ENCODE assay signal across 10 cellular contexts in genomic region chr12:47741340-47741703, GRCh38. TPM values are rescaled to one million over a fixed set of nuclear protein-coding genes. Genes with fewer than 3 reads are reported as not detected.
A peak's percentile ranks its signal among the peaks of the same experiment; 100 is the strongest.
DNase-seq lines count a peak whose midpoint lies in the region; ATAC-seq, FAIRE-seq and TF ChIP-seq lines count a peak whose summit lies in the region.
"Had no signal": no experiment of that assay in that cellular context is flagged by ENCODE, and none has a peak within 500 bp of the region (broad histone marks: within the 10 kb centered on the region; RNA-seq: fewer than 3 reads in every experiment).

No MANE protein-coding gene starts in this region.

- no peaks in the 10 kb centered on the region for H3K27me3 ChIP-seq in right lobe of liver
- peaks cover 7 to 43% of the 10 kb centered on the region in 2 experiments for H3K27me3 ChIP-seq in HepG2 (ENCODE audit: control insufficient read depth in 1 of 2, insufficient read depth in 2 of 2, low read length in 2 of 2)

- H3K79me2 ChIP-seq in HepG2 (ENCODE audit: insufficient read depth, low read length): no peaks in the 10 kb centered on the region

- ATAC-seq in right lobe of liver: peak in 1 of 4 donors; percentile 5
- no peak for ATAC-seq in HepG2
- ATAC-seq in Right ventricle myocardium inferior: no peak
- ATAC-seq in HG03354 (IDR thresholded peaks at IDR 0.05; ENCODE audit: poor library complexity, severe bottlenecking, unreplicated experiment): no peak

- TF ChIP-seq EP300 in HepG2 (IDR thresholded peaks at IDR 0.05; ENCODE audit: low read depth in 2 of 2, low read length in 2 of 2) (no peak), HepG2 (CRISPR knock-in tag; IDR thresholded peaks at IDR 0.05; ENCODE audit: borderline replicate concordance) (no peak)

- CTCF ChIA-PET in HepG2 (lab: Yijun Ruan, JAX; ENCODE audit: low intra/inter-chr PET ratio, low total read pairs): interaction anchor here (1.3 to 3.8 kb wide), 5 partner anchors 18 to 97 kb away, joined by 4 to 37 read pairs (median 16); partner anchors contain the start of gene RAPGEF3

- no peak for TF ChIP-seq RAD21 in HepG2 (CRISPR knock-in tag; IDR thresholded peaks at IDR 0.05)

- H3K9me3 ChIP-seq in right lobe of liver (no peaks in the 10 kb centered on the region), HepG2 (ENCODE audit: low read length) (no peaks in the 10 kb centered on the region)

- no peak overlapping the region for H3K9ac ChIP-seq in HepG2 (ENCODE audit: insufficient read depth, low read depth, low read length)

- no TSS peak for BruUV-seq in HepG2 (replicated peaks; lab: Mats Ljungman, UMichigan)

- H3K27ac ChIP-seq in right lobe of liver (no peak overlapping the region), HepG2 (ENCODE audit: extremely low read length, insufficient read depth, low read length) (no peak overlapping the region)
- H3K27ac ChIP-seq: C4-2B had no signal

- in situ Hi-C loops in HepG2 (cut with HindIII; ENCODE audit: extremely low pct_ligation_motif_present, low pct_unique_long_range_greater_than_20kb): loop anchor here (5.0 kb wide), 1 partner anchor 36 kb away; no protein-coding TSS in a partner anchor

- no peaks in the 10 kb centered on the region for H4K20me1 ChIP-seq in HepG2 (ENCODE audit: insufficient read depth, low read length)

- peaks cover 0 to 14% (median 8%) of the 10 kb centered on the region in 4 donors for H3K4me1 ChIP-seq in right lobe of liver
- H3K4me1 ChIP-seq in HepG2 (ENCODE audit: insufficient read depth, low read length): peaks cover 32% of the 10 kb centered on the region

- peak; percentile 63 to 74 (median 72) for DNase-seq in right lobe of liver
- no peak for DNase-seq in HepG2 (ENCODE audit: low spot score)
- DNase-seq in NCI-H748 (lab: John Stamatoyannopoulos, UW; ENCODE audit: unreplicated experiment): peak; percentile 93
- DNase-seq in activated T-cell treated with anti-CD3 and anti-CD28 coated beads for 24 hours (ENCODE audit: low read depth): peak; percentile 25
- peak; percentile 95 for DNase-seq in Right ventricle myocardium inferior (ENCODE audit: missing footprints)
- DNase-seq in stimulated activated CD4-positive, alpha-beta T cell treated with anti-CD3 and anti-CD28 coated beads, Interleukin-12 subunit alpha, Interleukin-12 subunit beta, amount 100 ng/mL, for 48 hours (ENCODE audit: low read depth in 2 of 3, low spot score in 1 of 3): peak in 2 of 3 donors; percentile 30 to 31
- no peak for DNase-seq in GM20000 (ENCODE audit: low spot score)

- no peak overlapping the region; the same call in 1 of the 2 replicates for H3K4me2 ChIP-seq in HepG2 (ENCODE audit: low read depth, low read length)

- intact Hi-C loops in right lobe of liver (cut with DNase I): loop anchor here in 1 of 2 donors (5.0 kb wide), 1 partner anchor 36 kb away; no protein-coding TSS in a partner anchor
- intact Hi-C loops in HepG2 (cut with micrococcal nuclease; ENCODE audit: unreplicated experiment): no loop called here
- intact Hi-C loops in Right ventricle myocardium inferior (cut with DNase I): no loop called here

- TF ChIP-seq POLR2A in right lobe of liver (IDR thresholded peaks at IDR 0.05) (no peak), HepG2 (IDR thresholded peaks at IDR 0.05; ENCODE audit: insufficient read depth in 1 of 2, low read depth in 2 of 2, low read length in 2 of 2) (no peak)

- TF ChIP-seq CTCF in right lobe of liver (IDR thresholded peaks at IDR 0.05) (no peak), HepG2 (CRISPR knock-in tag; IDR thresholded peaks at IDR 0.05) (no peak), GM20000 (IDR thresholded peaks at IDR 0.05; ENCODE audit: extremely low read depth, missing control alignments) (no peak)

- H3K36me3 ChIP-seq in right lobe of liver: no peaks in the 10 kb centered on the region
- no peaks in the 10 kb centered on the region for H3K36me3 ChIP-seq in HepG2 (replicated peaks in 1 of 2; ENCODE audit: control insufficient read depth in 1 of 2, insufficient read depth in 2 of 2, low read length in 2 of 2)

- WGBS in right lobe of liver (ENCODE audit: insufficient coverage, low coverage, low lambda C conversion rate, missing lambda C conversion rate): 9% methylated on average over 3 of the region's 4 CpGs
- WGBS in HepG2 (ENCODE audit: low lambda C conversion rate): 4% methylated on average over 3 of the region's 4 CpGs

- POLR2A ChIA-PET in HepG2 (lab: Yijun Ruan, JAX): no interaction called here

- FAIRE-seq in HepG2 (lab: Jason Lieb, UNC): no peak

- H2AFZ ChIP-seq in HepG2 (ENCODE audit: low read length): no peak overlapping the region

- H3K4me3 ChIP-seq in right lobe of liver (no peak overlapping the region), HepG2 (replicated peaks in 1 of 3; ENCODE audit: insufficient read depth in 1 of 3, low read depth in 2 of 3, low read length in 3 of 3) (no peak overlapping the region)

RNA-seq across cellular contexts. Expression of gene ENDOU, which starts 16.0 kb away (rescaled TPM):
- total RNA-seq in right lobe of liver (not detected), HepG2 (2016; rRNA removed; fragmentation: Illumina TruSeq; extraction: Trizol) (not detected in 2 replicates), Right ventricle myocardium inferior (not detected)
- total RNA-seq in HepG2 (2016; cell fraction: cytosol; rRNA removed; fragmentation: Illumina TruSeq; extraction: Trizol; ENCODE audit: low read depth): not detected in 2 replicates
- not detected in 2 replicates for total RNA-seq in HepG2 (2016; cell fraction: insoluble cytoplasmic fraction; rRNA removed; fragmentation: Illumina TruSeq; extraction: Trizol)
- not detected in 2 replicates for total RNA-seq in HepG2 (2016; cell fraction: membrane; rRNA removed; fragmentation: Illumina TruSeq; extraction: Trizol)
- total RNA-seq in HepG2 (2016; cell fraction: nucleus; rRNA removed; fragmentation: Illumina TruSeq; extraction: Trizol): not detected in 2 replicates
- not detected in 2 replicates for polyA plus RNA-seq in HepG2 (2011; rRNA removed)
- not detected in 2 replicates for polyA plus RNA-seq in HepG2 (2011; cell fraction: cytosol; rRNA removed)
- polyA plus RNA-seq in HepG2 (2011; cell fraction: nucleus; rRNA removed): not detected in 2 replicates
- not detected in 2 replicates for polyA plus RNA-seq in HepG2 (2012)
- polyA plus RNA-seq in HepG2 (2016; cell fraction: cytosol; fragmentation: Illumina TruSeq; extraction: Trizol; ENCODE audit: low read depth): not detected in 2 replicates
- polyA plus RNA-seq in HepG2 (2016; cell fraction: insoluble cytoplasmic fraction; fragmentation: Illumina TruSeq; extraction: Trizol; ENCODE audit: low read depth): not detected in 2 replicates
- not detected in 2 replicates for polyA plus RNA-seq in HepG2 (2016; cell fraction: membrane; fragmentation: Illumina TruSeq; extraction: Trizol; ENCODE audit: low read depth)
- not detected in 2 replicates for polyA plus RNA-seq in HepG2 (2016; cell fraction: nucleus; fragmentation: Illumina TruSeq; extraction: Trizol; ENCODE audit: insufficient read depth, low read depth)
- polyA minus RNA-seq in HepG2 (2011; rRNA and poly(A)+ RNA removed; ENCODE audit: low replicate concordance): not detected in 2 replicates
- not detected in 2 replicates for polyA minus RNA-seq in HepG2 (2011; cell fraction: cytosol; rRNA and poly(A)+ RNA removed)
- not detected in 2 replicates for polyA minus RNA-seq in HepG2 (2011; cell fraction: nucleus; rRNA and poly(A)+ RNA removed)
- total RNA-seq: activated CD8-positive, alpha-beta memory T cell treated with anti-CD3 and anti-CD28 coated beads for 36 hours had no signal

RNA-seq across cellular contexts. Expression of gene RAPGEF3, which starts 17.4 kb away (rescaled TPM):
- 1 to 10 TPM in 5 of 6 experiments, under 1 TPM in 1; 0.81 to 4.6 (median 2.6) TPM for total RNA-seq in right lobe of liver
- total RNA-seq in HepG2 (2016; rRNA removed; fragmentation: Illumina TruSeq; extraction: Trizol): 0.07 TPM in 1 of 2 replicates, not detected in the other
- total RNA-seq in HepG2 (2016; cell fraction: cytosol; rRNA removed; fragmentation: Illumina TruSeq; extraction: Trizol; ENCODE audit: low read depth): not detected in 2 replicates
- total RNA-seq in HepG2 (2016; cell fraction: insoluble cytoplasmic fraction; rRNA removed; fragmentation: Illumina TruSeq; extraction: Trizol): 0.09 TPM in 1 of 2 replicates, not detected in the other
- total RNA-seq in HepG2 (2016; cell fraction: membrane; rRNA removed; fragmentation: Illumina TruSeq; extraction: Trizol): 0.03 TPM in 1 of 2 replicates, not detected in the other
- 0.40 TPM in 1 of 2 replicates, not detected in the other for total RNA-seq in HepG2 (2016; cell fraction: nucleus; rRNA removed; fragmentation: Illumina TruSeq; extraction: Trizol)
- polyA plus RNA-seq in HepG2 (2011; rRNA removed): 0.07 and 0.37 TPM in 2 replicates
- 0.05 and 0.13 TPM in 2 replicates for polyA plus RNA-seq in HepG2 (2011; cell fraction: cytosol; rRNA removed)
- polyA plus RNA-seq in HepG2 (2011; cell fraction: nucleus; rRNA removed): 0.56 and 0.95 TPM in 2 replicates
- polyA plus RNA-seq in HepG2 (2012): 0.11 and 0.16 TPM in 2 replicates
- polyA plus RNA-seq in HepG2 (2016; cell fraction: cytosol; fragmentation: Illumina TruSeq; extraction: Trizol; ENCODE audit: low read depth): not detected in 2 replicates
- polyA plus RNA-seq in HepG2 (2016; cell fraction: insoluble cytoplasmic fraction; fragmentation: Illumina TruSeq; extraction: Trizol; ENCODE audit: low read depth): 0.17 TPM in 1 of 2 replicates, not detected in the other
- polyA plus RNA-seq in HepG2 (2016; cell fraction: membrane; fragmentation: Illumina TruSeq; extraction: Trizol; ENCODE audit: low read depth): not detected in 2 replicates
- polyA plus RNA-seq in HepG2 (2016; cell fraction: nucleus; fragmentation: Illumina TruSeq; extraction: Trizol; ENCODE audit: insufficient read depth, low read depth): 0.63 TPM in 1 of 2 replicates, not detected in the other
- polyA minus RNA-seq in HepG2 (2011; rRNA and poly(A)+ RNA removed; ENCODE audit: low replicate concordance): 0.28 and 2.0 TPM in 2 replicates
- polyA minus RNA-seq in HepG2 (2011; cell fraction: cytosol; rRNA and poly(A)+ RNA removed): not detected in 2 replicates
- 0.13 and 1.1 TPM in 2 replicates for polyA minus RNA-seq in HepG2 (2011; cell fraction: nucleus; rRNA and poly(A)+ RNA removed)
- 37.3 TPM for total RNA-seq in Right ventricle myocardium inferior

RNA-seq across cellular contexts. Expression of gene SLC48A1, which starts 31.7 kb away (rescaled TPM):
- total RNA-seq in right lobe of liver: 10 to 100 TPM; 12.4 to 20.4 (median 18.0) TPM
- 2.6 and 3.7 TPM in 2 replicates for total RNA-seq in HepG2 (2016; rRNA removed; fragmentation: Illumina TruSeq; extraction: Trizol)
- 2.3 and 3.1 TPM in 2 replicates for total RNA-seq in HepG2 (2016; cell fraction: cytosol; rRNA removed; fragmentation: Illumina TruSeq; extraction: Trizol; ENCODE audit: low read depth)
- 2.3 and 3.4 TPM in 2 replicates for total RNA-seq in HepG2 (2016; cell fraction: insoluble cytoplasmic fraction; rRNA removed; fragmentation: Illumina TruSeq; extraction: Trizol)
- total RNA-seq in HepG2 (2016; cell fraction: membrane; rRNA removed; fragmentation: Illumina TruSeq; extraction: Trizol): 5.0 and 6.3 TPM in 2 replicates
- 2.5 and 2.6 TPM in 2 replicates for total RNA-seq in HepG2 (2016; cell fraction: nucleus; rRNA removed; fragmentation: Illumina TruSeq; extraction: Trizol)
- polyA plus RNA-seq in HepG2 (2011; rRNA removed): 2.2 and 3.1 TPM in 2 replicates
- 2.4 and 2.6 TPM in 2 replicates for polyA plus RNA-seq in HepG2 (2011; cell fraction: cytosol; rRNA removed)
- polyA plus RNA-seq in HepG2 (2011; cell fraction: nucleus; rRNA removed): 3.1 and 4.1 TPM in 2 replicates
- 2.1 and 3.5 TPM in 2 replicates for polyA plus RNA-seq in HepG2 (2012)
- polyA plus RNA-seq in HepG2 (2016; cell fraction: cytosol; fragmentation: Illumina TruSeq; extraction: Trizol; ENCODE audit: low read depth): 3.8 and 3.9 TPM in 2 replicates
- 2.6 and 3.2 TPM in 2 replicates for polyA plus RNA-seq in HepG2 (2016; cell fraction: insoluble cytoplasmic fraction; fragmentation: Illumina TruSeq; extraction: Trizol; ENCODE audit: low read depth)
- 6.3 and 6.9 TPM in 2 replicates for polyA plus RNA-seq in HepG2 (2016; cell fraction: membrane; fragmentation: Illumina TruSeq; extraction: Trizol; ENCODE audit: low read depth)
- polyA plus RNA-seq in HepG2 (2016; cell fraction: nucleus; fragmentation: Illumina TruSeq; extraction: Trizol; ENCODE audit: insufficient read depth, low read depth): 5.6 and 6.3 TPM in 2 replicates
- polyA minus RNA-seq in HepG2 (2011; rRNA and poly(A)+ RNA removed; ENCODE audit: low replicate concordance): 5.7 and 45.5 TPM in 2 replicates
- 1.5 and 2.1 TPM in 2 replicates for polyA minus RNA-seq in HepG2 (2011; cell fraction: cytosol; rRNA and poly(A)+ RNA removed)
- 1.7 and 2.8 TPM in 2 replicates for polyA minus RNA-seq in HepG2 (2011; cell fraction: nucleus; rRNA and poly(A)+ RNA removed)
- 23.2 TPM for total RNA-seq in Right ventricle myocardium inferior

RNA-seq across cellular contexts. Expression of gene RPAP3, which starts 35.5 kb away (rescaled TPM):
- total RNA-seq in right lobe of liver: 10 to 100 TPM in 3 of 6 experiments, 1 to 10 TPM in 3; 6.9 to 13.2 (median 10.4) TPM
- 32.8 and 54.2 TPM in 2 replicates for total RNA-seq in HepG2 (2016; rRNA removed; fragmentation: Illumina TruSeq; extraction: Trizol)
- 1.8 and 2.4 TPM in 2 replicates for total RNA-seq in HepG2 (2016; cell fraction: cytosol; rRNA removed; fragmentation: Illumina TruSeq; extraction: Trizol; ENCODE audit: low read depth)
- total RNA-seq in HepG2 (2016; cell fraction: insoluble cytoplasmic fraction; rRNA removed; fragmentation: Illumina TruSeq; extraction: Trizol): 32.6 and 56.0 TPM in 2 replicates
- 6.0 and 7.0 TPM in 2 replicates for total RNA-seq in HepG2 (2016; cell fraction: membrane; rRNA removed; fragmentation: Illumina TruSeq; extraction: Trizol)
- total RNA-seq in HepG2 (2016; cell fraction: nucleus; rRNA removed; fragmentation: Illumina TruSeq; extraction: Trizol): 20.5 and 22.8 TPM in 2 replicates
- polyA plus RNA-seq in HepG2 (2011; rRNA removed): 6.0 and 8.8 TPM in 2 replicates
- polyA plus RNA-seq in HepG2 (2011; cell fraction: cytosol; rRNA removed): 2.6 and 4.0 TPM in 2 replicates
- polyA plus RNA-seq in HepG2 (2011; cell fraction: nucleus; rRNA removed): 2.1 and 4.0 TPM in 2 replicates
- polyA plus RNA-seq in HepG2 (2012): 12.7 and 13.8 TPM in 2 replicates
- 1.9 and 2.4 TPM in 2 replicates for polyA plus RNA-seq in HepG2 (2016; cell fraction: cytosol; fragmentation: Illumina TruSeq; extraction: Trizol; ENCODE audit: low read depth)
- 54.9 and 56.4 TPM in 2 replicates for polyA plus RNA-seq in HepG2 (2016; cell fraction: insoluble cytoplasmic fraction; fragmentation: Illumina TruSeq; extraction: Trizol; ENCODE audit: low read depth)
- 4.1 and 4.9 TPM in 2 replicates for polyA plus RNA-seq in HepG2 (2016; cell fraction: membrane; fragmentation: Illumina TruSeq; extraction: Trizol; ENCODE audit: low read depth)
- 28.1 and 29.6 TPM in 2 replicates for polyA plus RNA-seq in HepG2 (2016; cell fraction: nucleus; fragmentation: Illumina TruSeq; extraction: Trizol; ENCODE audit: insufficient read depth, low read depth)
- 1.6 and 3.1 TPM in 2 replicates for polyA minus RNA-seq in HepG2 (2011; rRNA and poly(A)+ RNA removed; ENCODE audit: low replicate concordance)
- polyA minus RNA-seq in HepG2 (2011; cell fraction: cytosol; rRNA and poly(A)+ RNA removed): 6.3 and 6.5 TPM in 2 replicates
- 25.4 and 29.5 TPM in 2 replicates for polyA minus RNA-seq in HepG2 (2011; cell fraction: nucleus; rRNA and poly(A)+ RNA removed)
- 24.4 TPM for total RNA-seq in Right ventricle myocardium inferior

Comparison
In these comparisons a context has a peak if more than half of its experiments do, and no peak if none do; other contexts are left out.
1. DNase-seq: peak in right lobe of liver (3 of 3), NCI-H748 (single experiment), activated T-cell treated with anti-CD3 and anti-CD28 coated beads for 24 hours (single experiment), Right ventricle myocardium inferior (single experiment) and stimulated activated CD4-positive, alpha-beta T cell treated with anti-CD3 and anti-CD28 coated beads, Interleukin-12 subunit alpha, Interleukin-12 subunit beta, amount 100 ng/mL, for 48 hours (2 of 3); none in HepG2 (single experiment) and GM20000 (single experiment).